23 cellular contexts compared by ENCODE assay signal in genomic region chr3:13254028-13254951, GRCh38.
"Had no signal": no experiment of that assay in that cellular context is flagged by ENCODE, and none has a peak within 500 bp of the region (broad histone marks: within the 10 kb centered on the region; RNA-seq: fewer than 3 reads in every experiment).

No MANE protein-coding gene starts in this region.

- H3K4me3 ChIP-seq: ovary, smooth muscle cell, suprapubic skin had no signal

- H3K4me2 ChIP-seq: smooth muscle cell had no signal

- ATAC-seq: activated CD8-positive, alpha-beta T cell treated with anti-CD3 and anti-CD28 coated beads, Interleukin-2, amount 10 ng/mL, durations not matched to agents 7 days and 5 days; left colon; sciatic nerve; stimulated activated naive CD8-positive, alpha-beta T cell treated with anti-CD3 and anti-CD28 coated beads, Interleukin-15, amount 100 ng/mL, for 72 hours had no signal

- DNase-seq: activated CD4-positive, alpha-beta T cell treated with anti-CD3 and anti-CD28 coated beads, Interleukin-2, amount 10 ng/mL, durations not matched to agents 7 days and 5 days; activated CD8-positive, alpha-beta T cell treated with anti-CD3 and anti-CD28 coated beads, Interleukin-2, amount 10 ng/mL, durations not matched to agents 7 days and 5 days; activated effector memory CD4-positive, alpha-beta T cell treated with anti-CD3 and anti-CD28 coated beads, Interleukin-2, amount 50 U/mL, for 16 hours; activated T-cell treated with anti-CD3 and anti-CD28 coated beads, Interleukin-2, amount 50 U/mL, for 24 hours; cerebellar nuclear complex; cortex of kidney; erythroblast; foreskin melanocyte; glutamatergic neuron; hippocampal formation; islet precursor cell; left colon; naive B cell; ovary; stimulated activated CD4-positive, alpha-beta T cell treated with anti-CD3 and anti-CD28 coated beads, Interleukin-4, amount 100 ng/mL, for 1 hour; stimulated activated naive CD8-positive, alpha-beta T cell treated with anti-CD3 and anti-CD28 coated beads, Interleukin-15, amount 100 ng/mL, for 72 hours; T-helper 9 cell had no signal

- H3K27me3 ChIP-seq: ovary had no signal

- H3K36me3 ChIP-seq: ovary, suprapubic skin had no signal

- H3K27ac ChIP-seq: ovary, suprapubic skin had no signal

- H3K9me3 ChIP-seq: ovary, suprapubic skin had no signal

- FAIRE-seq: astrocyte, bronchial epithelial cell, endometrium had no signal

- H3K4me1 ChIP-seq: suprapubic skin had no signal
